ENCODE assay signal across 7 cellular contexts in genomic region chr10:97931041-97931440, GRCh38.
"Had no signal": no experiment of that assay in that cellular context is flagged by ENCODE, and none has a peak within 500 bp of the region (broad histone marks: within the 10 kb centered on the region; RNA-seq: fewer than 3 reads in every experiment).

No MANE protein-coding gene starts in this region.

- H3K27ac ChIP-seq: HL-60, KMS-11 had no signal

- H3K27ac Mint-ChIP-seq: IgD-negative memory B cell had no signal

- FAIRE-seq: HTR-8/SVneo had no signal

- H3K36me3 Mint-ChIP-seq: IgD-negative memory B cell had no signal

- H3K9me3 Mint-ChIP-seq: IgD-negative memory B cell had no signal

- H3K4me1 Mint-ChIP-seq: IgD-negative memory B cell had no signal

- H3K4me2 ChIP-seq: KMS-11 had no signal

- H3K4me3 Mint-ChIP-seq: IgD-negative memory B cell had no signal

- DNase-seq: IMR-90, KBM-7, KG1 had no signal

- H3K9ac ChIP-seq: KMS-11 had no signal
